Comparison of ENCODE assay signal across 12 cellular contexts in the genomic region with DNA sequence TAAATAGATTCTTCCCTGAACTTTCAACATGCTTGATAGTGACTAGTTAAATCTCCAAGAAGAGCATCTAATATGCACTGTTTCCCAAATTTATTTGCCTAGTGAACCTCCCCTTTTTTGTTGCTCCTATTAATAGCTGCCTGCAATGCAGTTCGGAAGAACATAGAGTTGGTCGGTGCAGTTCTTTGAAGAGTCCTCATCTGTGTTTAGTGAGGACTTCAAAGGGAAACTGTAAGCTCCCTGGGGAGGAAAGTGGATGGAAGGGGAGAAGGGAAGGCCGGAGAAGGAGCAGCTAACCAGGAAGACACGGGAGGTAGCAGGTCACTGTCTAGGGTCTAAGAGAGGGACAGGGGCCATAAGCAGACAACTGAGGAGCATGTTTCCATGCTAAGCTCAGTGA. TPM values are rescaled to one million over a fixed set of nuclear protein-coding genes. Genes with fewer than 3 reads are reported as not detected.
A peak's percentile ranks its signal among the peaks of the same experiment; 100 is the strongest.
DNase-seq lines count a peak whose midpoint lies in the region; ATAC-seq and TF ChIP-seq lines count a peak whose summit lies in the region.
"Had no signal": no experiment of that assay in that cellular context is flagged by ENCODE, and none has a peak within 500 bp of the region (broad histone marks: within the 10 kb centered on the region; RNA-seq: fewer than 3 reads in every experiment).

No MANE protein-coding gene starts in this region.

- H3K4me3 ChIP-seq in neutrophil (ENCODE audit: low read depth in 1 of 2, low read length in 1 of 2) = no peak overlapping the region
- H3K4me3 ChIP-seq: heart right ventricle, left ventricle myocardium inferior had no signal

- TF ChIP-seq CTCF in neutrophil (IDR thresholded peaks at IDR 0.05) = no peak

- peak overlapping the region; percentile 27 for H3K4me3 Mint-ChIP-seq in activated CD4-positive, alpha-beta T cell treated with anti-CD3 and anti-CD28 coated beads for 36 hours
- peak overlapping the region; percentile 12 to 90 (median 72) for H3K4me3 Mint-ChIP-seq in IgD-negative memory B cell
- H3K4me3 Mint-ChIP-seq in activated naive CD8-positive, alpha-beta T cell treated with anti-CD3 and anti-CD28 coated beads, Interleukin-2, amount 50 U/mL, for 24 hours = peak overlapping the region; percentile 19

- CTCF ChIA-PET in activated CD4-positive, alpha-beta T cell treated with anti-CD3 and anti-CD28 coated beads for 36 hours (lab: Charles Lee) = interaction anchor here (0.7 to 2.0 kb wide), 5 partner anchors 10 to 138 kb away, joined by 3 to 9 read pairs (median 3); no protein-coding TSS in a partner anchor

- no peaks in the 10 kb centered on the region for H3K27me3 ChIP-seq in neutrophil
- H3K27me3 ChIP-seq: heart right ventricle had no signal

- H3K4me1 ChIP-seq in neutrophil (ENCODE audit: control insufficient read depth in 1 of 2, insufficient read depth in 1 of 2, low read depth in 1 of 2, low read length in 1 of 2) = peaks cover 27 to 32% of the 10 kb centered on the region in 2 experiments

- no peaks in the 10 kb centered on the region for H3K36me3 Mint-ChIP-seq in activated CD4-positive, alpha-beta T cell treated with anti-CD3 and anti-CD28 coated beads for 36 hours (ENCODE audit: low read depth)
- peaks cover 2% of the 10 kb centered on the region for H3K36me3 Mint-ChIP-seq in IgD-negative memory B cell
- no peaks in the 10 kb centered on the region for H3K36me3 Mint-ChIP-seq in activated naive CD8-positive, alpha-beta T cell treated with anti-CD3 and anti-CD28 coated beads, Interleukin-2, amount 50 U/mL, for 24 hours (ENCODE audit: low read depth)

- no peak for ATAC-seq in activated CD4-positive, alpha-beta T cell treated with anti-CD3 and anti-CD28 coated beads for 36 hours
- ATAC-seq in activated naive CD8-positive, alpha-beta T cell treated with anti-CD3 and anti-CD28 coated beads, Interleukin-2, amount 50 U/mL, for 24 hours = no peak
- ATAC-seq in GM19463 (IDR thresholded peaks at IDR 0.05; ENCODE audit: unreplicated experiment) = no peak

- no peak for DNase-seq in activated CD4-positive, alpha-beta T cell treated with anti-CD3 and anti-CD28 coated beads for 36 hours
- no peak for DNase-seq in activated CD4-positive, alpha-beta T cell treated with anti-CD3 and anti-CD28 coated beads for 4 hours
- no peak for DNase-seq in activated naive CD8-positive, alpha-beta T cell treated with anti-CD3 and anti-CD28 coated beads, Interleukin-2, amount 50 U/mL, for 24 hours
- DNase-seq in GOT3 (lab: John Stamatoyannopoulos, UW) (no peak), GDM1 (lab: John Stamatoyannopoulos, UW) (no peak)
- DNase-seq: activated CD8-positive, alpha-beta memory T cell treated with anti-CD3 and anti-CD28 coated beads, Interleukin-2, amount 50 U/mL, for 4 hours; left ventricle myocardium inferior; RPMI8226 had no signal

- no peaks in the 10 kb centered on the region for H3K9me3 Mint-ChIP-seq in activated CD4-positive, alpha-beta T cell treated with anti-CD3 and anti-CD28 coated beads for 36 hours (ENCODE audit: low read depth)
- H3K9me3 Mint-ChIP-seq in IgD-negative memory B cell = no peaks in the 10 kb centered on the region
- H3K9me3 Mint-ChIP-seq in activated naive CD8-positive, alpha-beta T cell treated with anti-CD3 and anti-CD28 coated beads, Interleukin-2, amount 50 U/mL, for 24 hours = no peaks in the 10 kb centered on the region

- H3K27ac ChIP-seq in neutrophil = peak overlapping the region; percentile 56
- H3K27ac ChIP-seq: left ventricle myocardium inferior had no signal

- H3K4me1 Mint-ChIP-seq in activated CD4-positive, alpha-beta T cell treated with anti-CD3 and anti-CD28 coated beads for 36 hours = peaks cover 89% of the 10 kb centered on the region
- H3K4me1 Mint-ChIP-seq in IgD-negative memory B cell = peaks cover 19 to 35% (median 24%) of the 10 kb centered on the region in 3 donors
- peaks cover 84% of the 10 kb centered on the region for H3K4me1 Mint-ChIP-seq in activated naive CD8-positive, alpha-beta T cell treated with anti-CD3 and anti-CD28 coated beads, Interleukin-2, amount 50 U/mL, for 24 hours

- no peaks in the 10 kb centered on the region for H3K36me3 ChIP-seq in neutrophil
- H3K36me3 ChIP-seq: heart right ventricle, left ventricle myocardium inferior had no signal

- H3K27ac Mint-ChIP-seq in activated CD4-positive, alpha-beta T cell treated with anti-CD3 and anti-CD28 coated beads for 36 hours = peak overlapping the region; percentile 84
- peak overlapping the region; percentile 44 to 69 (median 57) for H3K27ac Mint-ChIP-seq in IgD-negative memory B cell
- H3K27ac Mint-ChIP-seq in activated naive CD8-positive, alpha-beta T cell treated with anti-CD3 and anti-CD28 coated beads, Interleukin-2, amount 50 U/mL, for 24 hours = peak overlapping the region; percentile 74

- intact Hi-C loops in activated CD4-positive, alpha-beta T cell treated with anti-CD3 and anti-CD28 coated beads for 36 hours (cut with DNase I, micrococcal nuclease) = no loop called here

- H3K27me3 Mint-ChIP-seq in activated CD4-positive, alpha-beta T cell treated with anti-CD3 and anti-CD28 coated beads for 36 hours = no peaks in the 10 kb centered on the region
- peaks cover 43% of the 10 kb centered on the region for H3K27me3 Mint-ChIP-seq in IgD-negative memory B cell
- H3K27me3 Mint-ChIP-seq in activated naive CD8-positive, alpha-beta T cell treated with anti-CD3 and anti-CD28 coated beads, Interleukin-2, amount 50 U/mL, for 24 hours = peaks cover 2% of the 10 kb centered on the region

- no peaks in the 10 kb centered on the region for H3K9me3 ChIP-seq in neutrophil
- H3K9me3 ChIP-seq: heart right ventricle, left ventricle myocardium inferior had no signal

- POLR2A ChIA-PET in activated CD4-positive, alpha-beta T cell treated with anti-CD3 and anti-CD28 coated beads for 36 hours (lab: Charles Lee) = interaction anchor here (0.7 kb wide), 1 partner anchor 49 kb away, joined by 4 read pairs; no protein-coding TSS in a partner anchor

RNA-seq across cellular contexts. Expression of a gene that starts 48.9 kb away (rescaled TPM):
- total RNA-seq in activated CD4-positive, alpha-beta T cell treated with anti-CD3 and anti-CD28 coated beads for 36 hours = 10 to 100 TPM; 24.8 to 30.7 TPM
- 121 TPM for polyA plus RNA-seq in IgD-negative memory B cell

RNA-seq across cellular contexts. Expression of a gene that starts 49.5 kb away (rescaled TPM):
- total RNA-seq in activated CD4-positive, alpha-beta T cell treated with anti-CD3 and anti-CD28 coated beads for 36 hours = 100 to 1,000 TPM in 1 of 2 experiments, 10 to 100 TPM in 1; 95.9 to 104 TPM
- 6.0 TPM for polyA plus RNA-seq in IgD-negative memory B cell

Comparison
In these comparisons a context has a peak if more than half of its experiments do, and no peak if none do; other contexts are left out.
1. H3K4me3 Mint-ChIP-seq: peak in every context shown above with its lines; median percentile 72 in IgD-negative memory B cell; 27 in activated CD4-positive, alpha-beta T cell treated with anti-CD3 and anti-CD28 coated beads for 36 hours; 19 in activated naive CD8-positive, alpha-beta T cell treated with anti-CD3 and anti-CD28 coated beads, Interleukin-2, amount 50 U/mL, for 24 hours.